In genomic region chr15:62391565-62392262, GRCh38 we compare ENCODE assay signal across 8 cellular contexts. TPM values are rescaled to one million over a fixed set of nuclear protein-coding genes. Genes with fewer than 3 reads are reported as not detected.
DNase-seq lines count a peak whose midpoint lies in the region; ATAC-seq, FAIRE-seq and TF ChIP-seq lines count a peak whose summit lies in the region.

No MANE protein-coding gene starts in this region.

- peak; percentile 55 to 59 for DNase-seq in A549 (ENCODE audit: low read depth in 1 of 2, low spot score in 1 of 2)
- DNase-seq in SJSA1 (ENCODE audit: low read depth in 1 of 2, low spot score in 2 of 2): peak; percentile 58 to 78
- DNase-seq in astrocyte of the hippocampus (ENCODE audit: low read depth, low spot score): peak; percentile 85
- peak; percentile 14 to 32 for DNase-seq in hippocampal formation (lab: John Stamatoyannopoulos, UW)
- DNase-seq in prostate gland (ENCODE audit: low spot score): peak; percentile 28
- DNase-seq in NCI-H1436 treated with DMSO at 0.1 percent for 48 hours (lab: John Stamatoyannopoulos, UW): no peak

- ATAC-seq in A549: peak; percentile 80 to 86
- ATAC-seq in GM19372 (IDR thresholded peaks at IDR 0.05; ENCODE audit: low read depth, unreplicated experiment): peak; percentile 35
- no peak for ATAC-seq in HG03039 (IDR thresholded peaks at IDR 0.05; ENCODE audit: unreplicated experiment)

- H3K4me3 ChIP-seq in A549: peak overlapping the region; percentile 88
- peak overlapping the region; percentile 77 for H3K4me3 ChIP-seq in SJSA1
- H3K4me3 ChIP-seq in prostate gland: peak overlapping the region; percentile 85 to 92

- no peak for FAIRE-seq in A549 (lab: Jason Lieb, UNC)

- TF ChIP-seq POLR2A in A549 (IDR thresholded peaks at IDR 0.05; ENCODE audit: low read length): 0 out of 2 replicates have a peak, but pooled peaks have one; percentile 17
- TF ChIP-seq POLR2A in prostate gland (IDR thresholded peaks at IDR 0.05): no peak

- H3K27ac ChIP-seq in A549: peak overlapping the region; percentile 92 to 95
- H3K27ac ChIP-seq in SJSA1: peak overlapping the region; percentile 35
- H3K27ac ChIP-seq in prostate gland: peak overlapping the region; percentile 51 to 70

- H3K4me1 ChIP-seq in A549: peaks cover 14% of the 10 kb centered on the region
- H3K4me1 ChIP-seq in SJSA1 (replicated peaks): peaks cover 19% of the 10 kb centered on the region
- no peaks in the 10 kb centered on the region for H3K4me1 ChIP-seq in prostate gland (replicated peaks)

- H3K9me3 ChIP-seq in A549 (no peaks in the 10 kb centered on the region), SJSA1 (replicated peaks) (no peaks in the 10 kb centered on the region), prostate gland (no peaks in the 10 kb centered on the region)

- POLR2A ChIA-PET in A549 (lab: Yijun Ruan, JAX): interaction anchor here (0.9 to 1.6 kb wide), 6 partner anchors 9 to 698 kb away, joined by 3 to 6 read pairs (median 4); no protein-coding TSS in a partner anchor

- H3K27me3 ChIP-seq in SJSA1 (replicated peaks) (no peaks in the 10 kb centered on the region), prostate gland (replicated peaks; ENCODE audit: insufficient read depth) (no peaks in the 10 kb centered on the region)

- peak; percentile 45 to 79; a peak in 4 of 5 replicates for TF ChIP-seq RAD21 in A549 (conservative IDR thresholded peaks at IDR 0.05 in 1 of 2, IDR thresholded peaks at IDR 0.05 in 1 of 2)

- intact Hi-C loops in prostate gland (cut with DNase I): loop anchor here (5.0 kb wide), 2 partner anchors 256 to 351 kb away; no protein-coding TSS in a partner anchor

- TF ChIP-seq CTCF in A549 (IDR thresholded peaks at IDR 0.05): peak; percentile 46; the same call in 1 of the 3 replicates
- TF ChIP-seq CTCF in prostate gland (IDR thresholded peaks at IDR 0.05): peak in 3 of 4 experiments; percentile 19 to 47 (median 41)

- 2% methylated on average over 51 of the region's 74 CpGs for WGBS in A549 (ENCODE audit: missing lambda C conversion rate)
- 0% methylated on average over 53 of the region's 74 CpGs for WGBS in prostate gland

- H3K36me3 ChIP-seq in SJSA1 (peaks cover 4% of the 10 kb centered on the region; the same call in 1 of the 2 replicates), prostate gland (no peaks in the 10 kb centered on the region)

- peak overlapping the region; percentile 84 for H3K4me2 ChIP-seq in A549

- CTCF ChIA-PET in A549 (lab: Yijun Ruan, JAX): interaction anchor here (0.6 to 3.0 kb wide), 24 partner anchors 12 to 703 kb away, joined by 3 to 20 read pairs (median 4); no protein-coding TSS in a partner anchor

- no peak for TF ChIP-seq EP300 in A549 (IDR thresholded peaks at IDR 0.05)

TF ChIP-seq in A549, 52 proteins besides CTCF, POLR2A, EP300 and RAD21:
- TF ChIP-seq JUN (IDR thresholded peaks at IDR 0.05) (peak in 1 of 2 experiments; percentile 31; a peak in 2 of 5 replicates), E2F6 (IDR thresholded peaks at IDR 0.05; ENCODE audit: borderline replicate concordance, low read depth) (peak; percentile 61; the same call in 1 of the 2 replicates), SREBF2 (IDR thresholded peaks at IDR 0.05) (no peak), HDAC2 (IDR thresholded peaks at IDR 0.05) (peak; percentile 83; the same call in 1 of the 2 replicates), MAX (IDR thresholded peaks at IDR 0.05) (peak; percentile 26; the same call in 1 of the 2 replicates), TP53 (CRISPR knock-in tag; IDR thresholded peaks at IDR 0.05) (no peak), SMC3 (IDR thresholded peaks at IDR 0.05) (peak; percentile 87)
TF ChIP-seq in A549: peak in this region for 5.

RNA-seq across cellular contexts. Expression of gene TLN2, which starts 1.4 kb away (rescaled TPM):
- polyA plus RNA-seq in A549 (2011; rRNA removed) (4.3 and 5.1 TPM in 2 replicates), A549 (2017; fragmentation: RNase III; extraction: RNeasy Plus Mini Kit Qiagen cat#74134 plus additional on column Dnase treatment) (5.3 to 6.1 TPM (median 5.8 TPM) in 3 replicates)
- 2.6 and 3.0 TPM in 2 replicates for polyA plus RNA-seq in A549 (2012; cell fraction: cytosol; rRNA removed)
- polyA plus RNA-seq in A549 (2012; cell fraction: nucleus; rRNA removed): 7.4 and 7.6 TPM in 2 replicates
- 14.3 and 16.3 TPM in 2 replicates for polyA minus RNA-seq in A549 (2011; rRNA and poly(A)+ RNA removed)
- total RNA-seq in SJSA1 (2014; rRNA removed; shearing (Covaris generic)): 18.0 and 31.0 TPM in 2 replicates
- total RNA-seq in prostate gland: 10 to 100 TPM in 1 of 2 donors, 1 to 10 TPM in 1; 5.0 to 27.0 TPM

Comparison
In these comparisons a context has a peak if more than half of its experiments do, and no peak if none do; other contexts are left out.
1. H3K27ac ChIP-seq: peak in every context shown above with its lines; median percentile 94 in A549; 60 in prostate gland; 35 in SJSA1.